26 cellular contexts compared by ENCODE assay signal in genomic region chr2:36662638-36663037, GRCh38. TPM values are rescaled to one million over a fixed set of nuclear protein-coding genes. Genes with fewer than 3 reads are reported as not detected.
DNase-seq lines count a peak whose midpoint lies in the region; ATAC-seq, FAIRE-seq and TF ChIP-seq lines count a peak whose summit lies in the region.
"Had no signal": no experiment of that assay in that cellular context is flagged by ENCODE, and none has a peak within 500 bp of the region (broad histone marks: within the 10 kb centered on the region; RNA-seq: fewer than 3 reads in every experiment).

No MANE protein-coding gene starts in this region.

- DNase-seq in right cardiac atrium (peak in 2 of 3 donors; percentile 26 to 44), Right ventricle myocardium inferior (ENCODE audit: missing footprints) (no peak), HFFc6 (no peak), K562 (ENCODE audit: extremely low read depth in 1 of 4, low spot score in 3 of 4) (no peak), psoas muscle (no peak), PC-3 (no peak)
- DNase-seq: ACHN; AML-193; BE2C; CD4-positive, alpha-beta T cell; CD8-positive, alpha-beta memory T cell; DMS 273 treated with DMSO at 0.1 percent for 48 hours; DMS79; EL; GDM1; GM23248; H9 had no signal

- no peak for TF ChIP-seq POLR2A in K562 (conservative IDR thresholded peaks at IDR 0.05)

- H3K36me3 Mint-ChIP-seq in HFFc6 (ENCODE audit: low read depth), result peaks cover 16% of the 10 kb centered on the region; the same call in 1 of the 2 replicates
- H3K36me3 Mint-ChIP-seq: CD14-positive monocyte; CD8-positive, alpha-beta memory T cell had no signal

- FAIRE-seq in K562 (lab: Jason Lieb, UNC), result no peak
- FAIRE-seq: A204.1, D721Med, GM12878, GM19239 had no signal

- H3K27ac ChIP-seq in right cardiac atrium (ENCODE audit: low read length) (no peak overlapping the region), K562 (ENCODE audit: extremely low read depth, low read depth, low read length) (no peak overlapping the region), psoas muscle (peak overlapping the region; percentile 11), PC-3 (ENCODE audit: low read length) (no peak overlapping the region)
- H3K27ac ChIP-seq: 22Rv1; BLaER1 treated with 17β-estradiol and CSF1 and Interleukin-3, amounts not matched to agents 10 nM and 100 nM; GM23248 had no signal

- H3K27me3 ChIP-seq in right cardiac atrium (ENCODE audit: control insufficient read depth, insufficient read depth) (no peaks in the 10 kb centered on the region), K562 (ENCODE audit: control insufficient read depth in 2 of 2, insufficient read depth in 2 of 2, low read length in 2 of 2) (peaks cover 0 to 1% of the 10 kb centered on the region in 2 experiments; a peak in 2 of 5 replicates), psoas muscle (ENCODE audit: insufficient read depth in 3 of 3, low read length in 2 of 3) (no peaks in the 10 kb centered on the region), PC-3 (ENCODE audit: low read length) (no peaks in the 10 kb centered on the region)
- H3K27me3 ChIP-seq: BLaER1 treated with 17β-estradiol and CSF1 and Interleukin-3, amounts not matched to agents 10 nM and 100 nM had no signal

- H3K9me1 ChIP-seq in K562 (ENCODE audit: control insufficient read depth, insufficient read depth, low read length), result no peaks in the 10 kb centered on the region

- intact Hi-C loops in right cardiac atrium (cut with DNase I), result loop anchor here in 2 of 4 donors (5.0 kb wide), 1 partner anchor 310 kb away; no protein-coding TSS in a partner anchor
- intact Hi-C loops in Right ventricle myocardium inferior (cut with DNase I), result loop anchor here (10.0 kb wide), 2 partner anchors 138 to 688 kb away; no protein-coding TSS in a partner anchor
- intact Hi-C loops in K562 (cut with micrococcal nuclease), result loop anchor here (5.0 kb wide), 2 partner anchors 155 to 245 kb away; no protein-coding TSS in a partner anchor
- intact Hi-C loops in psoas muscle (cut with DNase I), result loop anchor here (5.0 to 10.0 kb wide), 4 partner anchors 65 to 148 kb away; partner anchors contain the start of gene FEZ2 (in 1 of the 2)
- intact Hi-C loops in PC-3 (cut with micrococcal nuclease), result loop anchor here (5.0 kb wide), 1 partner anchor 65 kb away; the partner anchor contains the start of gene FEZ2

- POLR2A ChIA-PET in K562 (lab: Yijun Ruan, JAX), result no interaction called here
- POLR2A ChIA-PET in PC-3 (lab: Charles Lee; ENCODE audit: unreplicated experiment), result no interaction called here

- H3K9ac ChIP-seq in K562 (ENCODE audit: insufficient read depth in 1 of 2, low read depth in 2 of 2, low read length in 2 of 2), result no peak overlapping the region
- H3K9ac ChIP-seq in PC-3 (ENCODE audit: low read length), result no peak overlapping the region
- H3K9ac ChIP-seq: BLaER1 treated with 17β-estradiol and CSF1 and Interleukin-3, amounts not matched to agents 10 nM and 100 nM; GM23248 had no signal

- no peak for TF ChIP-seq EP300 in K562 (IDR thresholded peaks at IDR 0.05; ENCODE audit: low read length)

- BruUV-seq in K562 (replicated peaks; lab: Mats Ljungman, UMichigan) (no TSS peak), PC-3 (replicated peaks; lab: Mats Ljungman, UMichigan) (no TSS peak)

- H3K36me3 ChIP-seq in K562 (ENCODE audit: control insufficient read depth, insufficient read depth, low read length), result no peaks in the 10 kb centered on the region
- H3K36me3 ChIP-seq in psoas muscle (ENCODE audit: insufficient read depth in 1 of 2, low read depth in 1 of 2), result no peaks in the 10 kb centered on the region
- no peaks in the 10 kb centered on the region for H3K36me3 ChIP-seq in PC-3 (ENCODE audit: low read depth, low read length)
- H3K36me3 ChIP-seq: BE2C; BLaER1 treated with 17β-estradiol and CSF1 and Interleukin-3, amounts not matched to agents 10 nM and 100 nM had no signal

- no peaks in the 10 kb centered on the region for H3F3A ChIP-seq in PC-3 (ENCODE audit: low read length, unreplicated experiment)

- H3K9me3 ChIP-seq in right cardiac atrium (ENCODE audit: control insufficient read depth, low read length), result no peaks in the 10 kb centered on the region
- H3K9me3 ChIP-seq in K562 (replicated peaks; ENCODE audit: control insufficient read depth, insufficient read depth, low read depth, low read length), result no peaks in the 10 kb centered on the region
- no peaks in the 10 kb centered on the region for H3K9me3 ChIP-seq in psoas muscle
- H3K9me3 ChIP-seq in PC-3 (ENCODE audit: low read length), result no peaks in the 10 kb centered on the region
- H3K9me3 ChIP-seq: BE2C; BLaER1 treated with 17β-estradiol and CSF1 and Interleukin-3, amounts not matched to agents 10 nM and 100 nM had no signal

- in situ Hi-C loops in K562 (cut with MboI), result no loop called here

- TF ChIP-seq RAD21 in K562 (CRISPR knock-in tag; conservative IDR thresholded peaks at IDR 0.05 in 1 of 2, IDR thresholded peaks at IDR 0.05 in 1 of 2), result peak in 1 of 2 experiments; percentile 21; a peak in 1 of 4 replicates

- H3K4me1 ChIP-seq in right cardiac atrium (ENCODE audit: control insufficient read depth, insufficient read depth, low read length) (no peaks in the 10 kb centered on the region), K562 (replicated peaks in 1 of 2; ENCODE audit: control insufficient read depth in 2 of 2, insufficient read depth in 2 of 2, low read length in 2 of 2) (no peaks in the 10 kb centered on the region), psoas muscle (peaks cover 23% of the 10 kb centered on the region), PC-3 (ENCODE audit: insufficient read depth, low read length) (peaks cover 4% of the 10 kb centered on the region; the same call in 1 of the 2 replicates)
- H3K4me1 ChIP-seq: BE2C; BLaER1 treated with 17β-estradiol and CSF1 and Interleukin-3, amounts not matched to agents 10 nM and 100 nM had no signal

- ATAC-seq in right cardiac atrium (no peak), Right ventricle myocardium inferior (no peak), K562 (no peak), psoas muscle (no peak), HG03442 (IDR thresholded peaks at IDR 0.05; ENCODE audit: unreplicated experiment) (no peak), PC-3 (no peak), HG02678 (IDR thresholded peaks at IDR 0.05; ENCODE audit: unreplicated experiment) (no peak)
- ATAC-seq: GM12878 had no signal

- H2AFZ ChIP-seq in K562 (ENCODE audit: low read depth, low read length), result no peak overlapping the region
- H2AFZ ChIP-seq in PC-3 (ENCODE audit: low read length), result no peak overlapping the region

- WGBS in right cardiac atrium, result 95% methylated on average over 8 of the region's 8 CpGs
- WGBS in K562 (ENCODE audit: insufficient coverage, low coverage, missing lambda C conversion rate), result 0% methylated on average over 8 of the region's 8 CpGs
- WGBS in psoas muscle, 3 donors, result 82 to 92% (median 88%) methylated on average over 8 of the region's 8 CpGs

- H3K27me3 Mint-ChIP-seq in HFFc6 (ENCODE audit: insufficient read depth), result no peaks in the 10 kb centered on the region; the same call in 1 of the 2 replicates

- peaks cover 40% of the 10 kb centered on the region for H3K4me1 Mint-ChIP-seq in HFFc6 (ENCODE audit: low read depth)
- H3K4me1 Mint-ChIP-seq: CD14-positive monocyte; CD8-positive, alpha-beta memory T cell had no signal

- H3K9me3 Mint-ChIP-seq in HFFc6, result no peaks in the 10 kb centered on the region
- H3K9me3 Mint-ChIP-seq: CD14-positive monocyte; CD4-positive, alpha-beta T cell; CD8-positive, alpha-beta memory T cell had no signal

- TF ChIP-seq CTCF in HFFc6 (IDR thresholded peaks at IDR 0.05) (no peak), K562 (IDR thresholded peaks at IDR 0.05 in 2 of 3, conservative IDR thresholded peaks at IDR 0.05 in 1 of 3; ENCODE audit: insufficient read depth in 2 of 3, low read depth in 1 of 3, low read length in 3 of 3) (peak in 2 of 3 experiments; percentile 12 to 17; a peak in 2 of 6 replicates), psoas muscle (IDR thresholded peaks at IDR 0.05) (no peak), PC-3 (conservative IDR thresholded peaks at IDR 0.05; ENCODE audit: low read depth, low read length) (no peak)

- H3K4me2 ChIP-seq in K562 (ENCODE audit: insufficient read depth, low read length) (no peak overlapping the region), PC-3 (ENCODE audit: low read length) (no peak overlapping the region)
- H3K4me2 ChIP-seq: BLaER1 treated with 17β-estradiol and CSF1 and Interleukin-3, amounts not matched to agents 10 nM and 100 nM had no signal

- H3K27ac Mint-ChIP-seq in HFFc6, result peak overlapping the region; percentile 28; the same call in 1 of the 2 replicates
- H3K27ac Mint-ChIP-seq: CD14-positive monocyte; CD4-positive, alpha-beta T cell; CD8-positive, alpha-beta memory T cell; H9 had no signal

- CTCF ChIA-PET in K562 (lab: Yijun Ruan, JAX; ENCODE audit: low intra/inter-chr PET ratio) (interaction anchor here (2.0 kb wide), 1 partner anchor 311 kb away, joined by 8 read pairs; no protein-coding TSS in a partner anchor), PC-3 (lab: Charles Lee) (no interaction called here)

- H3K4me3 ChIP-seq in right cardiac atrium (ENCODE audit: low read length), result no peak overlapping the region
- H3K4me3 ChIP-seq in K562, result no peak overlapping the region
- no peak overlapping the region for H3K4me3 ChIP-seq in psoas muscle
- no peak overlapping the region for H3K4me3 ChIP-seq in PC-3 (ENCODE audit: low read length)
- H3K4me3 ChIP-seq: BLaER1 treated with 17β-estradiol and CSF1 and Interleukin-3, amounts not matched to agents 10 nM and 100 nM; GM12878; GM23248 had no signal

- no peaks in the 10 kb centered on the region for H3K9me2 ChIP-seq in PC-3 (replicated peaks; ENCODE audit: low read length)

- no peaks in the 10 kb centered on the region for H4K20me1 ChIP-seq in K562 (replicated peaks; ENCODE audit: control insufficient read depth, insufficient read depth, low read length)
- H4K20me1 ChIP-seq in PC-3 (ENCODE audit: low read length), result no peaks in the 10 kb centered on the region
- H4K20me1 ChIP-seq: BLaER1 treated with 17β-estradiol and CSF1 and Interleukin-3, amounts not matched to agents 10 nM and 100 nM had no signal

- no peak overlapping the region for H3K4me3 Mint-ChIP-seq in HFFc6
- H3K4me3 Mint-ChIP-seq: CD14-positive monocyte; CD4-positive, alpha-beta T cell; CD8-positive, alpha-beta memory T cell; H9 had no signal

- H3K79me2 ChIP-seq in K562 (ENCODE audit: control insufficient read depth, insufficient read depth, low read length), result no peaks in the 10 kb centered on the region
- H3K79me2 ChIP-seq in PC-3 (ENCODE audit: low read length), result no peaks in the 10 kb centered on the region

RNA-seq across cellular contexts. Expression of gene VIT, which starts 33.9 kb away (rescaled TPM):
- 10 to 100 TPM; 10.2 to 25.0 (median 16.2) TPM for total RNA-seq in right cardiac atrium
- polyA plus RNA-seq in right cardiac atrium, result 11.7 TPM
- total RNA-seq in Right ventricle myocardium inferior, result 21.6 TPM
- 10 to 100 TPM in 3 of 6 experiments, 1 to 10 TPM in 3; 3.7 to 11.6 (median 9.7) TPM for total RNA-seq in HFFc6 (2021; fragmentation: NEBNext Ultra II Directional; extraction: Animal tissue kit (Norgen Biotek cat#: 25700))
- not detected in 2 replicates for total RNA-seq in K562 (2011; cell fraction: chromatin; rRNA removed; ENCODE audit: low replicate concordance)
- total RNA-seq in K562 (2011; cell fraction: nucleolus; rRNA removed), result not detected in 2 replicates
- total RNA-seq in K562 (2011; cell fraction: nucleoplasm; rRNA removed), result not detected in 2 replicates
- total RNA-seq in K562 (2014; rRNA removed), result not detected in 2 replicates
- total RNA-seq in K562 (2014; rRNA removed; fragmentation: Illumina TruSeq; extraction: Trizol), result not detected in 2 replicates
- total RNA-seq in K562 (2015; rRNA removed; fragmentation: Illumina TruSeq; extraction: Trizol), result not detected in 2 replicates
- not detected in 2 replicates for total RNA-seq in K562 (2021)
- polyA plus RNA-seq in K562 (2011; rRNA removed), result not detected in 2 replicates
- not detected in 2 replicates for polyA plus RNA-seq in K562 (2011; cell fraction: cytosol; rRNA removed)
- not detected in 2 replicates for polyA plus RNA-seq in K562 (2011; cell fraction: nucleus; rRNA removed)
- polyA plus RNA-seq in K562 (2012), result not detected in 2 replicates
- not detected in 2 replicates for polyA plus RNA-seq in K562 (2014; fragmentation: Illumina TruSeq; extraction: Trizol)
- not detected for polyA plus RNA-seq in K562 (2014; fragmentation: Nextera tagmentation; extraction: Ambion mirVana)
- polyA plus RNA-seq in K562 (2014; rRNA removed), result not detected in 2 replicates
- polyA minus RNA-seq in K562 (2011; rRNA and poly(A)+ RNA removed), result not detected in 2 replicates
- not detected in 2 replicates for polyA minus RNA-seq in K562 (2011; cell fraction: cytosol; rRNA and poly(A)+ RNA removed)
- not detected in 2 replicates for polyA minus RNA-seq in K562 (2011; cell fraction: nucleus; rRNA and poly(A)+ RNA removed)
- 1 to 10 TPM; 1.2 to 8.5 (median 2.9) TPM for total RNA-seq in psoas muscle
- polyA plus RNA-seq in psoas muscle, result 1 to 10 TPM; 4.5 to 8.4 (median 4.5) TPM
- not detected in 2 replicates for total RNA-seq in PC-3 (2014; rRNA removed)
- total RNA-seq: CD4-positive, alpha-beta T cell; CD8-positive, alpha-beta memory T cell; GM12878 had no signal
- polyA plus RNA-seq: CD14-positive monocyte had no signal

Comparison
In these comparisons a context has a peak if more than half of its experiments do, and no peak if none do; other contexts are left out.
1. DNase-seq: peak in right cardiac atrium (2 of 3); none in Right ventricle myocardium inferior (single experiment), HFFc6 (single experiment), K562 (0 of 4), psoas muscle (0 of 2) and PC-3 (single experiment).
2. CTCF ChIP-seq: peak in K562 (2 of 3); none in HFFc6 (single experiment), psoas muscle (single experiment) and PC-3 (single experiment).